6 cellular contexts compared by ENCODE assay signal in genomic region chr2:16217741-16218140, GRCh38.
DNase-seq lines count a peak whose midpoint lies in the region; ATAC-seq, FAIRE-seq and TF ChIP-seq lines count a peak whose summit lies in the region.
"Not testable (repeated sequence)": the region's sequence is repeated elsewhere in the genome, so short reads cannot be mapped to it uniquely, and the experiment has no call there.

No MANE protein-coding gene starts in this region.

- peak overlapping the region; percentile 1 for H4K91ac ChIP-seq in H1 (replicated peaks; ENCODE audit: insufficient read length, low read length)

- not testable (repeated sequence) for H3K56ac ChIP-seq in H1 (replicated peaks; ENCODE audit: insufficient read length, low read depth, low read length)

- not testable (repeated sequence) for TF ChIP-seq CTCF in BE2C (IDR thresholded peaks at IDR 0.05; ENCODE audit: low read depth, low read length); GM23338 (conservative IDR thresholded peaks at IDR 0.05; ENCODE audit: low read depth in 2 of 2); brain (conservative IDR thresholded peaks at IDR 0.05); H1 (IDR thresholded peaks at IDR 0.05; ENCODE audit: control extremely low read depth in 1 of 3, insufficient read depth in 1 of 3, low read depth in 1 of 3, low read length in 3 of 3); neural cell (IDR thresholded peaks at IDR 0.05; ENCODE audit: poor library complexity, severe bottlenecking); neural progenitor cell (IDR thresholded peaks at IDR 0.05)

- not testable (repeated sequence) for H3K36me3 Mint-ChIP-seq in GM23338 (ENCODE audit: low read depth); brain; neural progenitor cell

- H3K27ac ChIP-seq in GM23338 (ENCODE audit: low read depth); H1 (ENCODE audit: low read depth, low read length); neural progenitor cell: not testable (repeated sequence)
- peak overlapping the region; percentile 82 for H3K27ac ChIP-seq in neural cell (ENCODE audit: low read length)

- H2AFZ ChIP-seq in GM23338, result peak overlapping the region; percentile 23; the same call in 1 of the 2 replicates
- not testable (repeated sequence) for H2AFZ ChIP-seq in H1 (ENCODE audit: low read length); neural cell (ENCODE audit: low read depth, low read length); neural progenitor cell (replicated peaks)

- H2BK20ac ChIP-seq in H1 (ENCODE audit: low read length), result not testable (repeated sequence)

- not testable (repeated sequence) for H3K4me3 Mint-ChIP-seq in GM23338, brain, neural progenitor cell

- H3K4me2 ChIP-seq in GM23338; H1 (ENCODE audit: insufficient read depth in 1 of 2, low read depth in 2 of 2, low read length in 2 of 2); neural cell (ENCODE audit: low read length); neural progenitor cell: not testable (repeated sequence)

- TF ChIP-seq RAD21 in H1 (IDR thresholded peaks at IDR 0.05 in 1 of 2, conservative IDR thresholded peaks at IDR 0.05 in 1 of 2; ENCODE audit: low read depth in 2 of 2, low read length in 2 of 2); neural cell (conservative IDR thresholded peaks at IDR 0.05): not testable (repeated sequence)

- not testable (repeated sequence) for H3K18ac ChIP-seq in H1 (ENCODE audit: extremely low read depth, low read length)

- H3F3A ChIP-seq in GM23338 (replicated peaks; ENCODE audit: low read depth); neural cell (ENCODE audit: insufficient read depth, low read length, poor library complexity, severe bottlenecking): not testable (repeated sequence)
- H3F3A ChIP-seq in neural progenitor cell (ENCODE audit: low read depth), result peaks cover 16% of the 10 kb centered on the region

- H3K14ac ChIP-seq in H1 (ENCODE audit: insufficient read length), result not testable (repeated sequence)

- not testable (repeated sequence) for H2BK120ac ChIP-seq in H1 (replicated peaks; ENCODE audit: low read depth, low read length)

- H3K4me1 Mint-ChIP-seq in GM23338, result not testable (repeated sequence)
- H3K4me1 Mint-ChIP-seq in brain, result peaks cover 40% of the 10 kb centered on the region
- H3K4me1 Mint-ChIP-seq in neural progenitor cell, result peaks cover 55% of the 10 kb centered on the region

- H3K79me1 ChIP-seq in H1 (ENCODE audit: low read depth, low read length), result not testable (repeated sequence)

- not testable (repeated sequence) for H3K4ac ChIP-seq in H1 (replicated peaks; ENCODE audit: insufficient read length, low read depth, low read length)

- ATAC-seq in GM23338, result not testable (repeated sequence)

- peaks cover 12% of the 10 kb centered on the region for H3K9me2 ChIP-seq in GM23338 (ENCODE audit: insufficient read depth)
- not testable (repeated sequence) for H3K9me2 ChIP-seq in neural cell (ENCODE audit: insufficient read depth, low read length)

- TF ChIP-seq EP300 in H1 (IDR thresholded peaks at IDR 0.05; ENCODE audit: borderline replicate concordance in 1 of 2, low read depth in 2 of 2, low read length in 2 of 2); neural cell (conservative IDR thresholded peaks at IDR 0.05; ENCODE audit: poor library complexity, severe bottlenecking): not testable (repeated sequence)

- peak; percentile 96 for DNase-seq in BE2C
- DNase-seq in GM23338 (ENCODE audit: low spot score); H1 (ENCODE audit: low read depth in 1 of 2, low spot score in 2 of 2); neural progenitor cell (ENCODE audit: low spot score): not testable (repeated sequence)

- not testable (repeated sequence) for H3K36me3 ChIP-seq in BE2C; GM23338 (ENCODE audit: insufficient read depth); H1 (ENCODE audit: control insufficient read depth in 2 of 4, insufficient read depth in 4 of 4, low read length in 3 of 4); neural cell (ENCODE audit: insufficient read depth, low read length); neural progenitor cell

- not testable (repeated sequence) for H3K9ac ChIP-seq in H1 (replicated peaks in 1 of 4; ENCODE audit: extremely low read depth in 1 of 4, low read depth in 3 of 4, low read length in 3 of 4); neural cell (ENCODE audit: low read length); neural progenitor cell

- H3K27me3 ChIP-seq in BE2C; GM23338 (ENCODE audit: insufficient read depth); H1 (replicated peaks in 1 of 4; ENCODE audit: control insufficient read depth in 3 of 4, extremely low read depth in 1 of 4, insufficient read depth in 3 of 4, low read length in 3 of 4); neural cell (ENCODE audit: insufficient read depth, low read depth, low read length); neural progenitor cell: not testable (repeated sequence)

- not testable (repeated sequence) for H4K8ac ChIP-seq in H1 (ENCODE audit: extremely low read depth, insufficient read depth, low read length)

- CTCF ChIA-PET in H1 (lab: Charles Lee; ENCODE audit: partially characterized antibody), result interaction anchor here (0.6 to 3.6 kb wide), 20 partner anchors 9 to 581 kb away, joined by 3 to 25 read pairs (median 4); partner anchors contain the start of gene MYCN

- H2BK5ac ChIP-seq in H1 (ENCODE audit: low read depth, low read length), result not testable (repeated sequence)

- 0 out of 2 replicates have a peak overlapping the region, but pooled peaks have one; percentile 33 for H2BK15ac ChIP-seq in H1 (ENCODE audit: low read length)

- H3K4me3 ChIP-seq in BE2C (ENCODE audit: low read depth, low read length); GM23338; H1 (ENCODE audit: extremely low read depth in 1 of 4, insufficient read depth in 2 of 4, low read depth in 3 of 4, low read length in 4 of 4); neural cell (ENCODE audit: low read length); neural progenitor cell: not testable (repeated sequence)

- not testable (repeated sequence) for H3K23ac ChIP-seq in H1 (ENCODE audit: insufficient read length)

- not testable (repeated sequence) for H3K79me2 ChIP-seq in GM23338 (replicated peaks; ENCODE audit: insufficient read depth); H1 (ENCODE audit: control insufficient read depth in 1 of 2, insufficient read depth in 2 of 2, low read length in 2 of 2); neural cell (replicated peaks; ENCODE audit: insufficient read depth, low read length); neural progenitor cell (ENCODE audit: low read depth)

- not testable (repeated sequence) for TF ChIP-seq POLR2A in H1 (IDR thresholded peaks at IDR 0.05; ENCODE audit: control extremely low read depth in 1 of 2, low read depth in 2 of 2, low read length in 2 of 2)

- H3K9me3 ChIP-seq in BE2C, result peaks cover 41% of the 10 kb centered on the region
- not testable (repeated sequence) for H3K9me3 ChIP-seq in H1 (ENCODE audit: insufficient read depth in 2 of 2, low read depth in 1 of 2, low read length in 1 of 2); neural cell (ENCODE audit: low read length); neural progenitor cell (ENCODE audit: low read depth)

- POLR2A ChIA-PET in H1 (lab: Charles Lee; ENCODE audit: partially characterized antibody), result not testable (repeated sequence)

- not testable (repeated sequence) for H2AK5ac ChIP-seq in H1 (ENCODE audit: low read depth, low read length)

- 91% methylated on average over 8 of the region's 8 CpGs; no CpG with 5 or more reads in 1 of the 2 experiments for WGBS in H1 (ENCODE audit: extremely low coverage in 1 of 2, insufficient coverage in 1 of 2, insufficient read length in 1 of 2, insufficient replicate concordance in 2 of 2, low coverage in 1 of 2, low lambda C conversion rate in 2 of 2, missing lambda C conversion rate in 1 of 2), 2 experiments

- H4K5ac ChIP-seq in H1 (ENCODE audit: insufficient read length, low read depth, low read length), result not testable (repeated sequence)

- H3K27me3 Mint-ChIP-seq in GM23338 (ENCODE audit: insufficient read depth, low read depth, poor library complexity) (peaks cover 12% of the 10 kb centered on the region), neural progenitor cell (ENCODE audit: insufficient read depth, low read depth) (peaks cover 15% of the 10 kb centered on the region)
- H3K27me3 Mint-ChIP-seq in brain, result not testable (repeated sequence)

- not testable (repeated sequence) for H4K20me1 ChIP-seq in GM23338 (replicated peaks; ENCODE audit: insufficient read depth); H1 (replicated peaks in 1 of 2; ENCODE audit: control insufficient read depth in 1 of 2, insufficient read depth in 2 of 2, low read length in 2 of 2); neural cell (ENCODE audit: insufficient read depth); neural progenitor cell (ENCODE audit: low read depth)

- FAIRE-seq in H1 (lab: Jason Lieb, UNC), result not testable (repeated sequence)

- H3K9me3 Mint-ChIP-seq in GM23338, brain, neural progenitor cell: not testable (repeated sequence)

- H3K4me1 ChIP-seq in BE2C (peaks cover 13% of the 10 kb centered on the region), H1 (replicated peaks in 1 of 4; ENCODE audit: control insufficient read depth in 3 of 4, insufficient read depth in 4 of 4, low read length in 3 of 4) (peaks cover 0 to 12% (median 3%) of the 10 kb centered on the region in 4 experiments; a peak in 4 of 7 replicates), neural progenitor cell (peaks cover 25% of the 10 kb centered on the region)
- not testable (repeated sequence) for H3K4me1 ChIP-seq in GM23338 (ENCODE audit: insufficient read depth)

- H2BK12ac ChIP-seq in H1 (ENCODE audit: low read depth, low read length), result not testable (repeated sequence)

- not testable (repeated sequence) for H3K27ac Mint-ChIP-seq in GM23338
- H3K27ac Mint-ChIP-seq in brain (peak overlapping the region in 3 of 5 experiments; percentile 95 to 97 (median 95)), neural progenitor cell (peak overlapping the region; percentile 60)

- H3K23me2 ChIP-seq in H1 (ENCODE audit: low read depth, low read length), result not testable (repeated sequence)
